11 cellular contexts compared by ENCODE assay signal in the genomic region with DNA sequence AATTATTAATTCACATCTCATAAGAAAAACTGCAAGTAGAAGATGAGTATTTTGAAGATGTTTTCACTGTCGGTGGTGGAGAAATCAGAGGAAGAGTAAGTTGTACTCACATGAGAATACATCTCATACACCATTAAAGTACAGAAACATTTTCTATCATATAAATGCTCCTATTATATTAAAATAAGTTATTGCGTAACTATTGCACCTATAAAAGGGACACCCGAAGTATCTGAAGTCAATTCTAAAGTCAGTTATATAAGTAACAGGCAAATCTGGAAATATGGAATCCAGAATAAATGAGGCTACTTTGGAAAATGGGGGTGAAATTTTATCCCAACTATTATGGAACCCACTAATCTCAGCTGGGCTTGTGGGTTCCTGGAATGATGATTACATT.
A peak's percentile ranks its signal among the peaks of the same experiment; 100 is the strongest.
DNase-seq lines count a peak whose midpoint lies in the region; ATAC-seq, FAIRE-seq and TF ChIP-seq lines count a peak whose summit lies in the region.
"Had no signal": no experiment of that assay in that cellular context is flagged by ENCODE, and none has a peak within 500 bp of the region (broad histone marks: within the 10 kb centered on the region; RNA-seq: fewer than 3 reads in every experiment).

No MANE protein-coding gene starts in this region.

- no peak for TF ChIP-seq EP300 in A549 (IDR thresholded peaks at IDR 0.05)

- POLR2A ChIA-PET in A549 (lab: Yijun Ruan, JAX): no interaction called here

- CTCF ChIA-PET in A549 (lab: Yijun Ruan, JAX): no interaction called here

- no peak for TF ChIP-seq POLR2A in A549 (IDR thresholded peaks at IDR 0.05; ENCODE audit: low read length)
- no peak for TF ChIP-seq POLR2A in thyroid gland (IDR thresholded peaks at IDR 0.05)

- no peak for TF ChIP-seq CTCF in A549 (IDR thresholded peaks at IDR 0.05)
- TF ChIP-seq CTCF in VCaP (conservative IDR thresholded peaks at IDR 0.05): no peak
- TF ChIP-seq CTCF in nephron (IDR thresholded peaks at IDR 0.05; ENCODE audit: unreplicated experiment in 3 of 3): no peak
- no peak for TF ChIP-seq CTCF in thyroid gland (IDR thresholded peaks at IDR 0.05)

- no peak overlapping the region for H3K4me2 ChIP-seq in A549

- H3K27ac ChIP-seq in A549: no peak overlapping the region
- H3K27ac ChIP-seq in CD4-positive, CD25-positive, alpha-beta regulatory T cell (ENCODE audit: insufficient read depth, low read length, poor library complexity, severe bottlenecking): peak overlapping the region; percentile 77
- H3K27ac ChIP-seq in VCaP: peak overlapping the region; percentile 49; the same call in 1 of the 2 replicates
- no peak overlapping the region for H3K27ac ChIP-seq in thyroid gland
- H3K27ac ChIP-seq: GM23248 had no signal

- peak overlapping the region in 2 of 3 donors; percentile 88 to 98 for H3K27ac Mint-ChIP-seq in CD4-positive, CD25-positive, alpha-beta regulatory T cell
- H3K27ac Mint-ChIP-seq in nephron: peak overlapping the region in 2 of 3 experiments; percentile 76 to 84
- H3K27ac Mint-ChIP-seq: CD14-positive monocyte, H9 had no signal

- H3K4me1 Mint-ChIP-seq in CD4-positive, CD25-positive, alpha-beta regulatory T cell: peaks cover 21 to 51% (median 37%) of the 10 kb centered on the region in 4 donors
- peaks cover 26% of the 10 kb centered on the region for H3K4me1 Mint-ChIP-seq in nephron
- H3K4me1 Mint-ChIP-seq: CD14-positive monocyte, H9 had no signal

- no peaks in the 10 kb centered on the region for H3K36me3 ChIP-seq in CD4-positive, CD25-positive, alpha-beta regulatory T cell (ENCODE audit: control insufficient read depth, insufficient read depth, low read length)
- H3K36me3 ChIP-seq in H7 (replicated peaks; ENCODE audit: control insufficient read depth, insufficient read depth, low read length) (no peaks in the 10 kb centered on the region), thyroid gland (no peaks in the 10 kb centered on the region)

- DNase-seq in A549 (ENCODE audit: low read depth in 1 of 2, low spot score in 1 of 2) (no peak), H7 (no peak), thyroid gland (no peak)
- no peak for DNase-seq in CD4-positive, CD25-positive, alpha-beta regulatory T cell
- DNase-seq: DMS79, GM23248, H9 had no signal

- peak overlapping the region in 1 of 4 donors; percentile 82 for H3K4me3 Mint-ChIP-seq in CD4-positive, CD25-positive, alpha-beta regulatory T cell
- no peak overlapping the region for H3K4me3 Mint-ChIP-seq in nephron
- H3K4me3 Mint-ChIP-seq: CD14-positive monocyte, H9 had no signal

- H3K27me3 ChIP-seq in CD4-positive, CD25-positive, alpha-beta regulatory T cell (ENCODE audit: control insufficient read depth, insufficient read depth, low read length): no peaks in the 10 kb centered on the region
- H3K27me3 ChIP-seq in H7 (ENCODE audit: control insufficient read depth, insufficient read depth, low read length): no peaks in the 10 kb centered on the region
- H3K27me3 ChIP-seq in thyroid gland: no peaks in the 10 kb centered on the region

- H3K9me3 ChIP-seq in A549: no peaks in the 10 kb centered on the region
- no peaks in the 10 kb centered on the region for H3K9me3 ChIP-seq in CD4-positive, CD25-positive, alpha-beta regulatory T cell (ENCODE audit: control insufficient read depth in 2 of 2, low read length in 2 of 2)
- H3K9me3 ChIP-seq in thyroid gland: no peaks in the 10 kb centered on the region

- WGBS in A549 (ENCODE audit: missing lambda C conversion rate): 81% methylated on average over 3 of the region's 3 CpGs
- WGBS in thyroid gland, 2 donors: 92 to 97% methylated on average over 3 of the region's 3 CpGs

- no peak for FAIRE-seq in A549 (lab: Jason Lieb, UNC)
- FAIRE-seq: GM12891 had no signal

- TF ChIP-seq RAD21 in A549 (conservative IDR thresholded peaks at IDR 0.05 in 1 of 2, IDR thresholded peaks at IDR 0.05 in 1 of 2): no peak

- no peaks in the 10 kb centered on the region for H3K27me3 Mint-ChIP-seq in CD4-positive, CD25-positive, alpha-beta regulatory T cell
- peaks cover 6% of the 10 kb centered on the region for H3K27me3 Mint-ChIP-seq in nephron (ENCODE audit: low read depth)

- peaks cover 0 to 1% (median 0%) of the 10 kb centered on the region in 7 donors for H3K9me3 Mint-ChIP-seq in CD4-positive, CD25-positive, alpha-beta regulatory T cell
- H3K9me3 Mint-ChIP-seq in nephron: no peaks in the 10 kb centered on the region
- H3K9me3 Mint-ChIP-seq: H9 had no signal

- H3K36me3 Mint-ChIP-seq in CD4-positive, CD25-positive, alpha-beta regulatory T cell: peaks cover 9% of the 10 kb centered on the region
- no peaks in the 10 kb centered on the region for H3K36me3 Mint-ChIP-seq in nephron (ENCODE audit: low read depth)
- H3K36me3 Mint-ChIP-seq: CD14-positive monocyte had no signal

- ATAC-seq in A549: no peak
- no peak for ATAC-seq in CD4-positive, CD25-positive, alpha-beta regulatory T cell (ENCODE audit: low read depth in 2 of 2)

- intact Hi-C loops in thyroid gland (cut with DNase I): no loop called here

- H3K4me1 ChIP-seq in A549: no peaks in the 10 kb centered on the region; the same call in 2 of the 3 replicates
- H3K4me1 ChIP-seq in CD4-positive, CD25-positive, alpha-beta regulatory T cell (ENCODE audit: control insufficient read depth, insufficient read depth, low read length, poor library complexity, severe bottlenecking): peaks cover 72% of the 10 kb centered on the region
- no peaks in the 10 kb centered on the region for H3K4me1 ChIP-seq in thyroid gland

- H3K4me3 ChIP-seq in A549: no peak overlapping the region
- H3K4me3 ChIP-seq in CD4-positive, CD25-positive, alpha-beta regulatory T cell (ENCODE audit: low read depth, low read length): peak overlapping the region; percentile 71
- no peak overlapping the region for H3K4me3 ChIP-seq in H7 (ENCODE audit: insufficient read depth, low read depth, low read length)
- no peak overlapping the region for H3K4me3 ChIP-seq in thyroid gland (replicated peaks in 1 of 3)
- H3K4me3 ChIP-seq: GM23248 had no signal

TF ChIP-seq in A549, 52 proteins besides CTCF, POLR2A, EP300 and RAD21:
- 0 out of 4 replicates have a peak, but pooled peaks have one; percentile 12 to 26 for TF ChIP-seq CEBPB (IDR thresholded peaks at IDR 0.05)
- TF ChIP-seq, protein P1, sequence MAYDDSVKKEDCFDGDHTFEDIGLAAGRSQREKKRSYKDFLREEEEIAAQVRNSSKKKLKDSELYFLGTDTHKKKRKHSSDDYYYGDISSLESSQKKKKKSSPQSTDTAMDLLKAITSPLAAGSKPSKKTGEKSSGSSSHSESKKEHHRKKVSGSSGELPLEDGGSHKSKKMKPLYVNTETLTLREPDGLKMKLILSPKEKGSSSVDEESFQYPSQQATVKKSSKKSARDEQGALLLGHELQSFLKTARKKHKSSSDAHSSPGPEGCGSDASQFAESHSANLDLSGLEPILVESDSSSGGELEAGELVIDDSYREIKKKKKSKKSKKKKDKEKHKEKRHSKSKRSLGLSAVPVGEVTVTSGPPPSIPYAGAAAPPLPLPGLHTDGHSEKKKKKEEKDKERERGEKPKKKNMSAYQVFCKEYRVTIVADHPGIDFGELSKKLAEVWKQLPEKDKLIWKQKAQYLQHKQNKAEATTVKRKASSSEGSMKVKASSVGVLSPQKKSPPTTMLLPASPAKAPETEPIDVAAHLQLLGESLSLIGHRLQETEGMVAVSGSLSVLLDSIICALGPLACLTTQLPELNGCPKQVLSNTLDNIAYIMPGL (CRISPR knock-in tag; IDR thresholded peaks at IDR 0.05; ENCODE audit: borderline replicate concordance): no peak

Comparison
In these comparisons a context has a peak if more than half of its experiments do, and no peak if none do; other contexts are left out.
1. H3K27ac ChIP-seq: peak in CD4-positive, CD25-positive, alpha-beta regulatory T cell (single experiment) and VCaP (single experiment); none in A549 (0 of 2) and thyroid gland (0 of 3).